In the genomic region with DNA sequence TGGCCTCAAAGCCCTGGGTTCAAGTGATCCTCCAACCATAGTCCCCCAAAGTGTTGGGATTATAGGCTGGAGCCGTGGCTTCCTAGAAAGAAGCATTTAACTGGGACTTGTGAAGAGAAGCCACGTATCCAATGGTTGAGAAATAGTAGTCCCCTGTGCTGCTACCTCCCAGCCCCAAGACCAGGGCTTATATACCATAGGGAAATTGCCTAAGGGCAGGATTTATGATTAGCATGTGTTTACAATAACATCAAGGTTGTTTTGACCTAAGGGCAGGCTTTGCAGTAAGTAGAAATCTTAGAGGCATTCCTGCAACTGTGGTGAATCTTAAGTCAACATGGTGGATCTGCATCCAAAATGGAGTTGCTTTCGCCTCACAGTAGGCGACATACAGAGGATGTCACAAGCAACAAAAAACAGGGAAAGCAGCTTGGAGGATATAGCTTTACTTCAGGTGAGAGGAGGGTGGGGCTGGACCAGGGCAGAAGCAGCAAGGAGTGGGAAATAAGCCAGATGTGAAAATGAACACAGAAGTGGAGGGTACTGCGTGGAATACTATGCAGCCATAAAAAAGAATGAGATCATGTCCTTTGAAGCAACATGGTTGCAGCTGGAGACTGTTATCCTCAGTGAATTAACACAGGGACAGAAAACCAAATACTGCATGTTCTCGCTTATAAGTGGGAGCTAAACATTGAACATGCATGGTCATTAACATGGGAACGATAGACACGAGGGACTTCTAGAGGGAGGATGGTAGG, we compare ENCODE assay signal across 9 cellular contexts. TPM values are rescaled to one million over a fixed set of nuclear protein-coding genes. Genes with fewer than 3 reads are reported as not detected.
DNase-seq lines count a peak whose midpoint lies in the region; ATAC-seq and TF ChIP-seq lines count a peak whose summit lies in the region.
"Had no signal": no experiment of that assay in that cellular context is flagged by ENCODE, and none has a peak within 500 bp of the region (broad histone marks: within the 10 kb centered on the region; RNA-seq: fewer than 3 reads in every experiment).

No MANE protein-coding gene starts in this region.

- TF ChIP-seq CTCF in activated B cell treated with CpG ODN at 0.5 μM for 24 hours (IDR thresholded peaks at IDR 0.05), result no peak

- CTCF ChIA-PET in activated B cell treated with CpG ODN at 0.5 μM for 24 hours (lab: Charles Lee), result no interaction called here

- H3K4me3 Mint-ChIP-seq in activated B cell treated with CpG ODN at 0.5 μM for 24 hours, result no peak overlapping the region
- H3K4me3 Mint-ChIP-seq in stimulated activated effector memory CD8-positive, alpha-beta T cell treated with anti-CD3 and anti-CD28 coated beads, Interleukin-12 subunit alpha, Interleukin-12 subunit beta, amount 100 ng/mL, for 72 hours, result no peak overlapping the region

- ATAC-seq in activated B cell treated with CpG ODN at 0.5 μM for 24 hours (ENCODE audit: low read depth) (no peak), GM18517 (IDR thresholded peaks at IDR 0.05; ENCODE audit: unreplicated experiment) (no peak)
- no peak for ATAC-seq in stimulated activated effector memory CD8-positive, alpha-beta T cell treated with anti-CD3 and anti-CD28 coated beads, Interleukin-12 subunit alpha, Interleukin-12 subunit beta, amount 100 ng/mL, for 72 hours

- POLR2A ChIA-PET in activated B cell treated with CpG ODN at 0.5 μM for 24 hours (lab: Charles Lee), result interaction anchor here (0.5 to 1.4 kb wide), 2 partner anchors 11 to 39 kb away, joined by 3 read pairs; no protein-coding TSS in a partner anchor

- DNase-seq in activated CD8-positive, alpha-beta memory T cell treated with anti-CD3 and anti-CD28 coated beads for 24 hours, result peak; percentile 24
- DNase-seq in activated CD8-positive, alpha-beta memory T cell treated with anti-CD3 and anti-CD28 coated beads, Interleukin-2, amount 50 U/mL, for 4 hours, result no peak
- no peak for DNase-seq in activated B cell treated with CpG ODN at 0.5 μM for 24 hours
- DNase-seq in iris pigment epithelial cell (ENCODE audit: low read depth), result peak; percentile 60
- no peak for DNase-seq in stimulated activated effector memory CD8-positive, alpha-beta T cell treated with anti-CD3 and anti-CD28 coated beads, Interleukin-12 subunit alpha, Interleukin-12 subunit beta, amount 100 ng/mL, for 72 hours (ENCODE audit: low spot score in 2 of 2)
- DNase-seq in KBM-7, result no peak
- DNase-seq in iPS-NIHi11 (ENCODE audit: low spot score), result no peak
- DNase-seq: NCI-H2171 had no signal

- peaks cover 4% of the 10 kb centered on the region for H3K9me3 Mint-ChIP-seq in activated B cell treated with CpG ODN at 0.5 μM for 24 hours
- no peaks in the 10 kb centered on the region for H3K9me3 Mint-ChIP-seq in stimulated activated effector memory CD8-positive, alpha-beta T cell treated with anti-CD3 and anti-CD28 coated beads, Interleukin-12 subunit alpha, Interleukin-12 subunit beta, amount 100 ng/mL, for 72 hours

- H3K4me1 Mint-ChIP-seq in activated B cell treated with CpG ODN at 0.5 μM for 24 hours, result peaks cover 53% of the 10 kb centered on the region
- H3K4me1 Mint-ChIP-seq in stimulated activated effector memory CD8-positive, alpha-beta T cell treated with anti-CD3 and anti-CD28 coated beads, Interleukin-12 subunit alpha, Interleukin-12 subunit beta, amount 100 ng/mL, for 72 hours, result peaks cover 37% of the 10 kb centered on the region

- in situ Hi-C loops in KBM-7 (cut with MboI; ENCODE audit: low pct_unique_long_range_greater_than_20kb, low sequenced_read_pairs), result no loop called here

- H3K27me3 Mint-ChIP-seq in activated B cell treated with CpG ODN at 0.5 μM for 24 hours, result no peaks in the 10 kb centered on the region

- H3K36me3 Mint-ChIP-seq in activated B cell treated with CpG ODN at 0.5 μM for 24 hours (ENCODE audit: low read depth), result no peaks in the 10 kb centered on the region
- H3K36me3 Mint-ChIP-seq in stimulated activated effector memory CD8-positive, alpha-beta T cell treated with anti-CD3 and anti-CD28 coated beads, Interleukin-12 subunit alpha, Interleukin-12 subunit beta, amount 100 ng/mL, for 72 hours, result peaks cover 7% of the 10 kb centered on the region

- intact Hi-C loops in activated B cell treated with CpG ODN at 0.5 μM for 24 hours (cut with micrococcal nuclease), result loop anchor here (2.0 kb wide), 1 partner anchor 14 kb away; no protein-coding TSS in a partner anchor

- H3K27ac Mint-ChIP-seq in activated B cell treated with CpG ODN at 0.5 μM for 24 hours, result peak overlapping the region; percentile 32
- peak overlapping the region; percentile 65 for H3K27ac Mint-ChIP-seq in stimulated activated effector memory CD8-positive, alpha-beta T cell treated with anti-CD3 and anti-CD28 coated beads, Interleukin-12 subunit alpha, Interleukin-12 subunit beta, amount 100 ng/mL, for 72 hours

RNA-seq across cellular contexts. Expression of gene NSMCE1, which starts 18.7 kb away (rescaled TPM):
- total RNA-seq in activated B cell treated with CpG ODN at 0.5 μM for 24 hours, result 61.0 and 68.3 TPM in 2 replicates

RNA-seq across cellular contexts. Expression of gene IL4R, which starts 26.5 kb away (rescaled TPM):
- 176 and 202 TPM in 2 replicates for total RNA-seq in activated B cell treated with CpG ODN at 0.5 μM for 24 hours

Comparison
In these comparisons a context has a peak if more than half of its experiments do, and no peak if none do; other contexts are left out.
1. DNase-seq: peak in activated CD8-positive, alpha-beta memory T cell treated with anti-CD3 and anti-CD28 coated beads for 24 hours (single experiment) and iris pigment epithelial cell (single experiment); none in activated CD8-positive, alpha-beta memory T cell treated with anti-CD3 and anti-CD28 coated beads, Interleukin-2, amount 50 U/mL, for 4 hours (single experiment), activated B cell treated with CpG ODN at 0.5 μM for 24 hours (single experiment), stimulated activated effector memory CD8-positive, alpha-beta T cell treated with anti-CD3 and anti-CD28 coated beads, Interleukin-12 subunit alpha, Interleukin-12 subunit beta, amount 100 ng/mL, for 72 hours (0 of 2), KBM-7 (single experiment) and iPS-NIHi11 (single experiment).